ENCODE assay signal across 19 cellular contexts in the genomic region with DNA sequence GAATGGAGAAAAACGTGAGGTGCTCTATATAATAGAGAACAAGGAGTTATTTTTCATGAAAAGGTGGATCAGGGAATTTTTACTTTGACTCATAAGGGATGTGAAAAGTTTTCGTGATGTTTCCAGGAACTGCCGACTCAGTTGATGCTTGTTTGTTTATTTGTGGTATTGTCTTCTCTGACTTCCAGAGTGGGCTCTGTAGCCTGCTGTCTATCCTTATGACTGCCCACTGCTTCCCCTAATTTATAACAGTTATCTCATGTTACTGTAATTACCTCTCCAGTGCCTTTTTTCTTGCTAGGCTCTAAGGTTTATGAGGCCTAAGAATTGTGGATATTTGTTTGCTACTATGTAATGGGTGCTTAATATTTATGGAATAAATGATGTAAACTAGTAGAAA. TPM values are rescaled to one million over a fixed set of nuclear protein-coding genes. Genes with fewer than 3 reads are reported as not detected.
DNase-seq lines count a peak whose midpoint lies in the region; ATAC-seq lines count a peak whose summit lies in the region.
"Had no signal": no experiment of that assay in that cellular context is flagged by ENCODE, and none has a peak within 500 bp of the region (broad histone marks: within the 10 kb centered on the region; RNA-seq: fewer than 3 reads in every experiment).

No MANE protein-coding gene starts in this region.

- no peak overlapping the region for H3K4me3 ChIP-seq in mesenchymal stem cell (ENCODE audit: insufficient read depth in 1 of 2, low read depth in 1 of 2, low read length in 2 of 2)
- H3K4me3 ChIP-seq: BLaER1, GM23248 had no signal

- H3K27ac Mint-ChIP-seq in activated T-helper 17 cell treated with anti-CD3 and anti-CD28 coated beads, Interleukin-2, amount 50 U/mL, for 72 hours = peak overlapping the region; percentile 52
- H3K27ac Mint-ChIP-seq in stimulated activated memory B cell treated with anti-CD40 and anti-IgM and Interleukin-4, amounts not matched to agents 10 μg/mL and 1 μg/mL and 100 μg/mL, for 72 hours = no peak overlapping the region
- no peak overlapping the region for H3K27ac Mint-ChIP-seq in activated T-helper 2 cell treated with anti-CD3 and anti-CD28 coated beads, Interferon-gamma antibody, Interleukin-2, Interleukin-4, amounts not matched to agents 10 μg/mL and 5 μg/mL and 100 μg/mL, durations not matched to agents 14 hours and 24 hours and 36 hours
- H3K27ac Mint-ChIP-seq: CD8-positive, alpha-beta T cell; IgD-negative memory B cell had no signal

- no peak overlapping the region for H2AFZ ChIP-seq in mesenchymal stem cell (ENCODE audit: low read depth, low read length)
- H2AFZ ChIP-seq: GM23248 had no signal

- POLR2A ChIA-PET in HEK293T (lab: Yijun Ruan, JAX) = no interaction called here

- H3K79me1 ChIP-seq in mesenchymal stem cell (replicated peaks; ENCODE audit: low read length, poor library complexity, severe bottlenecking) = peaks cover 28% of the 10 kb centered on the region

- no peak overlapping the region for H4K91ac ChIP-seq in mesenchymal stem cell (ENCODE audit: low read length)

- 46% methylated on average over 3 of the region's 3 CpGs for WGBS in mesenchymal stem cell

- peaks cover 5% of the 10 kb centered on the region for H3K4me1 Mint-ChIP-seq in activated T-helper 17 cell treated with anti-CD3 and anti-CD28 coated beads, Interleukin-2, amount 50 U/mL, for 72 hours
- no peaks in the 10 kb centered on the region for H3K4me1 Mint-ChIP-seq in stimulated activated memory B cell treated with anti-CD40 and anti-IgM and Interleukin-4, amounts not matched to agents 10 μg/mL and 1 μg/mL and 100 μg/mL, for 72 hours
- peaks cover 2% of the 10 kb centered on the region for H3K4me1 Mint-ChIP-seq in activated T-helper 2 cell treated with anti-CD3 and anti-CD28 coated beads, Interferon-gamma antibody, Interleukin-2, Interleukin-4, amounts not matched to agents 10 μg/mL and 5 μg/mL and 100 μg/mL, durations not matched to agents 14 hours and 24 hours and 36 hours (ENCODE audit: low read depth)

- no peak overlapping the region for H3K23ac ChIP-seq in mesenchymal stem cell (ENCODE audit: low read length in 2 of 2)

- DNase-seq in ELR (ENCODE audit: low read depth) (peak; percentile 6), HEK293T (ENCODE audit: extremely low spot score) (no peak), mesenchymal stem cell (peak; percentile 54), NCI-H1436 (lab: John Stamatoyannopoulos, UW) (no peak), SW480 (ENCODE audit: low spot score) (no peak)
- DNase-seq in activated T-helper 2 cell treated with anti-CD3 and anti-CD28 coated beads, Interferon-gamma antibody, Interleukin-2, Interleukin-4, amounts not matched to agents 10 μg/mL and 5 μg/mL and 100 μg/mL, durations not matched to agents 14 hours and 24 hours and 36 hours (ENCODE audit: low spot score) = no peak
- DNase-seq: 8988T; Calu3; CD8-positive, alpha-beta T cell; GM23248 had no signal

- H3K27me3 Mint-ChIP-seq in activated T-helper 17 cell treated with anti-CD3 and anti-CD28 coated beads, Interleukin-2, amount 50 U/mL, for 72 hours = no peaks in the 10 kb centered on the region
- H3K27me3 Mint-ChIP-seq in stimulated activated memory B cell treated with anti-CD40 and anti-IgM and Interleukin-4, amounts not matched to agents 10 μg/mL and 1 μg/mL and 100 μg/mL, for 72 hours = no peaks in the 10 kb centered on the region
- no peaks in the 10 kb centered on the region for H3K27me3 Mint-ChIP-seq in activated T-helper 2 cell treated with anti-CD3 and anti-CD28 coated beads, Interferon-gamma antibody, Interleukin-2, Interleukin-4, amounts not matched to agents 10 μg/mL and 5 μg/mL and 100 μg/mL, durations not matched to agents 14 hours and 24 hours and 36 hours (ENCODE audit: low read depth)
- H3K27me3 Mint-ChIP-seq: IgD-negative memory B cell had no signal

- H2AK5ac ChIP-seq in mesenchymal stem cell (ENCODE audit: low read length, severe bottlenecking) = no peak overlapping the region

- no peak overlapping the region for H4K8ac ChIP-seq in mesenchymal stem cell (ENCODE audit: low read length)

- no peak overlapping the region for H3K14ac ChIP-seq in mesenchymal stem cell (ENCODE audit: low read length in 2 of 2)

- no peaks in the 10 kb centered on the region for H3K27me3 ChIP-seq in mesenchymal stem cell (ENCODE audit: control insufficient read depth in 1 of 2, insufficient read depth in 1 of 2, low read length in 2 of 2)
- H3K27me3 ChIP-seq: BLaER1 had no signal

- CTCF ChIA-PET in HEK293T (lab: Yijun Ruan, JAX) = no interaction called here

- H3K9me3 ChIP-seq in mesenchymal stem cell (ENCODE audit: control insufficient read depth, low read length) = no peaks in the 10 kb centered on the region
- H3K9me3 ChIP-seq: BLaER1 had no signal

- no peaks in the 10 kb centered on the region for H3K36me3 Mint-ChIP-seq in activated T-helper 17 cell treated with anti-CD3 and anti-CD28 coated beads, Interleukin-2, amount 50 U/mL, for 72 hours (ENCODE audit: low read depth)
- no peaks in the 10 kb centered on the region for H3K36me3 Mint-ChIP-seq in stimulated activated memory B cell treated with anti-CD40 and anti-IgM and Interleukin-4, amounts not matched to agents 10 μg/mL and 1 μg/mL and 100 μg/mL, for 72 hours
- peaks cover 4% of the 10 kb centered on the region for H3K36me3 Mint-ChIP-seq in activated T-helper 2 cell treated with anti-CD3 and anti-CD28 coated beads, Interferon-gamma antibody, Interleukin-2, Interleukin-4, amounts not matched to agents 10 μg/mL and 5 μg/mL and 100 μg/mL, durations not matched to agents 14 hours and 24 hours and 36 hours (ENCODE audit: low read depth)
- H3K36me3 Mint-ChIP-seq: IgD-negative memory B cell had no signal

- H2BK5ac ChIP-seq in mesenchymal stem cell (ENCODE audit: low read depth, low read length, poor library complexity, severe bottlenecking) = no peak overlapping the region

- H3K36me3 ChIP-seq in mesenchymal stem cell (ENCODE audit: control insufficient read depth in 1 of 2, insufficient read depth in 2 of 2, low read depth in 1 of 2, low read length in 2 of 2) = peaks cover 3 to 7% of the 10 kb centered on the region in 2 experiments
- H3K36me3 ChIP-seq: BLaER1 had no signal

- no peak overlapping the region for H2BK12ac ChIP-seq in mesenchymal stem cell (ENCODE audit: low read length in 2 of 2)

- no peak overlapping the region for H3K18ac ChIP-seq in mesenchymal stem cell (ENCODE audit: low read depth in 1 of 2, low read length in 2 of 2)

- no peak overlapping the region for H3K27ac ChIP-seq in mesenchymal stem cell (ENCODE audit: low read length, poor library complexity, severe bottlenecking)
- H3K27ac ChIP-seq: BLaER1, GM23248 had no signal

- no peak overlapping the region for H3K4ac ChIP-seq in mesenchymal stem cell (ENCODE audit: low read depth in 1 of 2, low read length in 2 of 2)

- H2BK120ac ChIP-seq in mesenchymal stem cell (ENCODE audit: low read depth, low read length) = no peak overlapping the region

- peaks cover 4% of the 10 kb centered on the region for H3K4me1 ChIP-seq in mesenchymal stem cell (ENCODE audit: control insufficient read depth, insufficient read depth, low read depth, low read length)
- H3K4me1 ChIP-seq: BLaER1 had no signal

- no peaks in the 10 kb centered on the region for H3K9me3 Mint-ChIP-seq in activated T-helper 17 cell treated with anti-CD3 and anti-CD28 coated beads, Interleukin-2, amount 50 U/mL, for 72 hours
- no peaks in the 10 kb centered on the region for H3K9me3 Mint-ChIP-seq in stimulated activated memory B cell treated with anti-CD40 and anti-IgM and Interleukin-4, amounts not matched to agents 10 μg/mL and 1 μg/mL and 100 μg/mL, for 72 hours
- no peaks in the 10 kb centered on the region for H3K9me3 Mint-ChIP-seq in activated T-helper 2 cell treated with anti-CD3 and anti-CD28 coated beads, Interferon-gamma antibody, Interleukin-2, Interleukin-4, amounts not matched to agents 10 μg/mL and 5 μg/mL and 100 μg/mL, durations not matched to agents 14 hours and 24 hours and 36 hours
- H3K9me3 Mint-ChIP-seq: CD8-positive, alpha-beta T cell; IgD-negative memory B cell had no signal

- no peak overlapping the region for H3K4me3 Mint-ChIP-seq in activated T-helper 17 cell treated with anti-CD3 and anti-CD28 coated beads, Interleukin-2, amount 50 U/mL, for 72 hours
- no peak overlapping the region for H3K4me3 Mint-ChIP-seq in stimulated activated memory B cell treated with anti-CD40 and anti-IgM and Interleukin-4, amounts not matched to agents 10 μg/mL and 1 μg/mL and 100 μg/mL, for 72 hours
- H3K4me3 Mint-ChIP-seq in activated T-helper 2 cell treated with anti-CD3 and anti-CD28 coated beads, Interferon-gamma antibody, Interleukin-2, Interleukin-4, amounts not matched to agents 10 μg/mL and 5 μg/mL and 100 μg/mL, durations not matched to agents 14 hours and 24 hours and 36 hours (ENCODE audit: low read depth) = no peak overlapping the region
- H3K4me3 Mint-ChIP-seq: CD8-positive, alpha-beta T cell; IgD-negative memory B cell had no signal

- H2BK15ac ChIP-seq in mesenchymal stem cell (ENCODE audit: low read depth, poor library complexity, severe bottlenecking) = no peak overlapping the region

- no peak for ATAC-seq in activated T-helper 17 cell treated with anti-CD3 and anti-CD28 coated beads, Interleukin-2, amount 50 U/mL, for 72 hours (replicated peaks)
- ATAC-seq in stimulated activated memory B cell treated with anti-CD40 and anti-IgM and Interleukin-4, amounts not matched to agents 10 μg/mL and 1 μg/mL and 100 μg/mL, for 72 hours = no peak
- ATAC-seq: CD8-positive, alpha-beta T cell; HCT116; HepG2 had no signal

- H3K9ac ChIP-seq in mesenchymal stem cell (ENCODE audit: low read length) = no peak overlapping the region
- H3K9ac ChIP-seq: BLaER1, GM23248 had no signal

- intact Hi-C loops in activated T-helper 2 cell treated with anti-CD3 and anti-CD28 coated beads, Interferon-gamma antibody, Interleukin-2, Interleukin-4, amounts not matched to agents 10 μg/mL and 5 μg/mL and 100 μg/mL, durations not matched to agents 14 hours and 24 hours and 36 hours (cut with micrococcal nuclease) = no loop called here

- no peak overlapping the region for H3K4me2 ChIP-seq in mesenchymal stem cell (ENCODE audit: low read length, poor library complexity, severe bottlenecking)
- H3K4me2 ChIP-seq: BLaER1 had no signal

RNA-seq across cellular contexts. Expression of gene ARL13B, which starts 12.3 kb away (rescaled TPM):
- total RNA-seq in activated T-helper 17 cell treated with anti-CD3 and anti-CD28 coated beads, Interleukin-2, amount 50 U/mL, for 72 hours = 1 to 10 TPM; 6.7 to 9.4 TPM
- polyA plus RNA-seq in mesenchymal stem cell (2013, experiment 1 of 2) = 12.3 TPM
- polyA plus RNA-seq in mesenchymal stem cell (2013, experiment 2 of 2) = 12.1 TPM
- total RNA-seq in activated T-helper 2 cell treated with anti-CD3 and anti-CD28 coated beads, Interferon-gamma antibody, Interleukin-2, Interleukin-4, amounts not matched to agents 10 μg/mL and 5 μg/mL and 100 μg/mL, durations not matched to agents 14 hours and 24 hours and 36 hours = 13.4 and 17.4 TPM in 2 replicates

RNA-seq across cellular contexts. Expression of gene PROS1, which starts 18.5 kb away (rescaled TPM):
- total RNA-seq in activated T-helper 17 cell treated with anti-CD3 and anti-CD28 coated beads, Interleukin-2, amount 50 U/mL, for 72 hours = 1 to 10 TPM; 1.1 to 2.8 TPM
- polyA plus RNA-seq in mesenchymal stem cell (2013, experiment 1 of 2) = 51.3 TPM
- 55.4 TPM for polyA plus RNA-seq in mesenchymal stem cell (2013, experiment 2 of 2)
- 1.7 and 2.3 TPM in 2 replicates for total RNA-seq in activated T-helper 2 cell treated with anti-CD3 and anti-CD28 coated beads, Interferon-gamma antibody, Interleukin-2, Interleukin-4, amounts not matched to agents 10 μg/mL and 5 μg/mL and 100 μg/mL, durations not matched to agents 14 hours and 24 hours and 36 hours
- total RNA-seq: CD8-positive, alpha-beta T cell had no signal

RNA-seq across cellular contexts. Expression of gene STX19, which starts 36.2 kb away (rescaled TPM):
- not detected for total RNA-seq in activated T-helper 17 cell treated with anti-CD3 and anti-CD28 coated beads, Interleukin-2, amount 50 U/mL, for 72 hours
- not detected for polyA plus RNA-seq in mesenchymal stem cell (2013, experiment 1 of 2)
- polyA plus RNA-seq in mesenchymal stem cell (2013, experiment 2 of 2) = not detected
- total RNA-seq in activated T-helper 2 cell treated with anti-CD3 and anti-CD28 coated beads, Interferon-gamma antibody, Interleukin-2, Interleukin-4, amounts not matched to agents 10 μg/mL and 5 μg/mL and 100 μg/mL, durations not matched to agents 14 hours and 24 hours and 36 hours = not detected in 2 replicates
- total RNA-seq: A673; CD8-positive, alpha-beta T cell; G401; GM23248; HepG2 had no signal
- polyA plus RNA-seq: AG04450, GM23248, HepG2 had no signal

Comparison
In these comparisons a context has a peak if more than half of its experiments do, and no peak if none do; other contexts are left out.
1. DNase-seq: peak in ELR (single experiment) and mesenchymal stem cell (single experiment); none in HEK293T (single experiment), NCI-H1436 (single experiment), activated T-helper 2 cell treated with anti-CD3 and anti-CD28 coated beads, Interferon-gamma antibody, Interleukin-2, Interleukin-4, amounts not matched to agents 10 μg/mL and 5 μg/mL and 100 μg/mL, durations not matched to agents 14 hours and 24 hours and 36 hours (single experiment) and SW480 (single experiment).